1 cellular context compared by ENCODE assay signal in the genomic region with DNA sequence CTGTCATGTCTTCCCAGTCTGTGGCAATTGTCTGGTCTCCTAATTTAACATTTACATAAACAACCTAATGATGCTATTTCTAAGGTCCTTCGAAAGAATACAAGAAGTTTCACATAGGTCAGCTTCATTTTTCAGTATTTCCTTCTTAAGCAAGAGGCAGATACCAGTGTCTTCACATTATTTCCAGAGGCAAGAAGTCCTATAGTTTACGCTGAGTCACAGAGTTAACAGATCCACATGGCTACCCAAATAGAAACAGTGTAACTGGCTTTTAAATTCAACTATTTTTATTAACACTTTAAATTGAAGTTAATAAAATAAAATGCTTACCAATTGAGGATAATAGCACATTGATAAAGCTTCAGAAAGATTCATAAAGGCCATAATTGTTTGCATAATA.
TF ChIP-seq lines count a peak whose summit lies in the region.

No MANE protein-coding gene starts in this region.

TF ChIP-seq in K562, 482 proteins besides CTCF, POLR2A, EP300 and RAD21:
- TF ChIP-seq, protein P1, sequence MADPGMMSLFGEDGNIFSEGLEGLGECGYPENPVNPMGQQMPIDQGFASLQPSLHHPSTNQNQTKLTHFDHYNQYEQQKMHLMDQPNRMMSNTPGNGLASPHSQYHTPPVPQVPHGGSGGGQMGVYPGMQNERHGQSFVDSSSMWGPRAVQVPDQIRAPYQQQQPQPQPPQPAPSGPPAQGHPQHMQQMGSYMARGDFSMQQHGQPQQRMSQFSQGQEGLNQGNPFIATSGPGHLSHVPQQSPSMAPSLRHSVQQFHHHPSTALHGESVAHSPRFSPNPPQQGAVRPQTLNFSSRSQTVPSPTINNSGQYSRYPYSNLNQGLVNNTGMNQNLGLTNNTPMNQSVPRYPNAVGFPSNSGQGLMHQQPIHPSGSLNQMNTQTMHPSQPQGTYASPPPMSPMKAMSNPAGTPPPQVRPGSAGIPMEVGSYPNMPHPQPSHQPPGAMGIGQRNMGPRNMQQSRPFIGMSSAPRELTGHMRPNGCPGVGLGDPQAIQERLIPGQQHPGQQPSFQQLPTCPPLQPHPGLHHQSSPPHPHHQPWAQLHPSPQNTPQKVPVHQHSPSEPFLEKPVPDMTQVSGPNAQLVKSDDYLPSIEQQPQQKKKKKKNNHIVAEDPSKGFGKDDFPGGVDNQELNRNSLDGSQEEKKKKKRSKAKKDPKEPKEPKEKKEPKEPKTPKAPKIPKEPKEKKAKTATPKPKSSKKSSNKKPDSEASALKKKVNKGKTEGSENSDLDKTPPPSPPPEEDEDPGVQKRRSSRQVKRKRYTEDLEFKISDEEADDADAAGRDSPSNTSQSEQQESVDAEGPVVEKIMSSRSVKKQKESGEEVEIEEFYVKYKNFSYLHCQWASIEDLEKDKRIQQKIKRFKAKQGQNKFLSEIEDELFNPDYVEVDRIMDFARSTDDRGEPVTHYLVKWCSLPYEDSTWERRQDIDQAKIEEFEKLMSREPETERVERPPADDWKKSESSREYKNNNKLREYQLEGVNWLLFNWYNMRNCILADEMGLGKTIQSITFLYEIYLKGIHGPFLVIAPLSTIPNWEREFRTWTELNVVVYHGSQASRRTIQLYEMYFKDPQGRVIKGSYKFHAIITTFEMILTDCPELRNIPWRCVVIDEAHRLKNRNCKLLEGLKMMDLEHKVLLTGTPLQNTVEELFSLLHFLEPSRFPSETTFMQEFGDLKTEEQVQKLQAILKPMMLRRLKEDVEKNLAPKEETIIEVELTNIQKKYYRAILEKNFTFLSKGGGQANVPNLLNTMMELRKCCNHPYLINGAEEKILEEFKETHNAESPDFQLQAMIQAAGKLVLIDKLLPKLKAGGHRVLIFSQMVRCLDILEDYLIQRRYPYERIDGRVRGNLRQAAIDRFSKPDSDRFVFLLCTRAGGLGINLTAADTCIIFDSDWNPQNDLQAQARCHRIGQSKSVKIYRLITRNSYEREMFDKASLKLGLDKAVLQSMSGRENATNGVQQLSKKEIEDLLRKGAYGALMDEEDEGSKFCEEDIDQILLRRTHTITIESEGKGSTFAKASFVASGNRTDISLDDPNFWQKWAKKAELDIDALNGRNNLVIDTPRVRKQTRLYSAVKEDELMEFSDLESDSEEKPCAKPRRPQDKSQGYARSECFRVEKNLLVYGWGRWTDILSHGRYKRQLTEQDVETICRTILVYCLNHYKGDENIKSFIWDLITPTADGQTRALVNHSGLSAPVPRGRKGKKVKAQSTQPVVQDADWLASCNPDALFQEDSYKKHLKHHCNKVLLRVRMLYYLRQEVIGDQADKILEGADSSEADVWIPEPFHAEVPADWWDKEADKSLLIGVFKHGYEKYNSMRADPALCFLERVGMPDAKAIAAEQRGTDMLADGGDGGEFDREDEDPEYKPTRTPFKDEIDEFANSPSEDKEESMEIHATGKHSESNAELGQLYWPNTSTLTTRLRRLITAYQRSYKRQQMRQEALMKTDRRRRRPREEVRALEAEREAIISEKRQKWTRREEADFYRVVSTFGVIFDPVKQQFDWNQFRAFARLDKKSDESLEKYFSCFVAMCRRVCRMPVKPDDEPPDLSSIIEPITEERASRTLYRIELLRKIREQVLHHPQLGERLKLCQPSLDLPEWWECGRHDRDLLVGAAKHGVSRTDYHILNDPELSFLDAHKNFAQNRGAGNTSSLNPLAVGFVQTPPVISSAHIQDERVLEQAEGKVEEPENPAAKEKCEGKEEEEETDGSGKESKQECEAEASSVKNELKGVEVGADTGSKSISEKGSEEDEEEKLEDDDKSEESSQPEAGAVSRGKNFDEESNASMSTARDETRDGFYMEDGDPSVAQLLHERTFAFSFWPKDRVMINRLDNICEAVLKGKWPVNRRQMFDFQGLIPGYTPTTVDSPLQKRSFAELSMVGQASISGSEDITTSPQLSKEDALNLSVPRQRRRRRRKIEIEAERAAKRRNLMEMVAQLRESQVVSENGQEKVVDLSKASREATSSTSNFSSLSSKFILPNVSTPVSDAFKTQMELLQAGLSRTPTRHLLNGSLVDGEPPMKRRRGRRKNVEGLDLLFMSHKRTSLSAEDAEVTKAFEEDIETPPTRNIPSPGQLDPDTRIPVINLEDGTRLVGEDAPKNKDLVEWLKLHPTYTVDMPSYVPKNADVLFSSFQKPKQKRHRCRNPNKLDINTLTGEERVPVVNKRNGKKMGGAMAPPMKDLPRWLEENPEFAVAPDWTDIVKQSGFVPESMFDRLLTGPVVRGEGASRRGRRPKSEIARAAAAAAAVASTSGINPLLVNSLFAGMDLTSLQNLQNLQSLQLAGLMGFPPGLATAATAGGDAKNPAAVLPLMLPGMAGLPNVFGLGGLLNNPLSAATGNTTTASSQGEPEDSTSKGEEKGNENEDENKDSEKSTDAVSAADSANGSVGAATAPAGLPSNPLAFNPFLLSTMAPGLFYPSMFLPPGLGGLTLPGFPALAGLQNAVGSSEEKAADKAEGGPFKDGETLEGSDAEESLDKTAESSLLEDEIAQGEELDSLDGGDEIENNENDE (IDR thresholded peaks at IDR 0.05; ENCODE audit: low read depth, low read length) = no peak
- TF ChIP-seq HDGF (IDR thresholded peaks at IDR 0.05) (no peak), NFE2 (IDR thresholded peaks at IDR 0.05; ENCODE audit: low read depth) (peak; percentile 53), TAF9B (IDR thresholded peaks at IDR 0.05; ENCODE audit: partially characterized antibody) (no peak), COPS2 (conservative IDR thresholded peaks at IDR 0.05) (no peak), ZNF212 (CRISPR knock-in tag; IDR thresholded peaks at IDR 0.05) (no peak), RAD51 (IDR thresholded peaks at IDR 0.05; ENCODE audit: borderline replicate concordance, low read depth) (no peak), ZNF766 (CRISPR knock-in tag; conservative IDR thresholded peaks at IDR 0.05) (no peak), NCOA6 (IDR thresholded peaks at IDR 0.05) (no peak), JUN (IDR thresholded peaks at IDR 0.05; ENCODE audit: borderline replicate concordance, low read depth, low read length) (no peak), JUN (CRISPR knock-in tag; IDR thresholded peaks at IDR 0.05; ENCODE audit: borderline replicate concordance) (no peak), KLF10 (CRISPR knock-in tag; IDR thresholded peaks at IDR 0.05) (no peak), SAFB2 (IDR thresholded peaks at IDR 0.05; ENCODE audit: borderline replicate concordance, low read depth, low read length, severe bottlenecking) (no peak), ZNF316 (IDR thresholded peaks at IDR 0.05) (peak; percentile 8; the same call in 1 of the 2 replicates), MAFG (tag; conservative IDR thresholded peaks at IDR 0.05) (peak; percentile 37; the same call in 1 of the 2 replicates), ATF7 (IDR thresholded peaks at IDR 0.05) (no peak), ZNF274 (IDR thresholded peaks at IDR 0.05; ENCODE audit: borderline replicate concordance, low read depth, low read length) (no peak), HOXB6 (CRISPR knock-in tag; IDR thresholded peaks at IDR 0.05; ENCODE audit: borderline replicate concordance) (no peak), C11orf30 (IDR thresholded peaks at IDR 0.05; ENCODE audit: low read depth) (peak; percentile 28; the same call in 1 of the 2 replicates), RBM25 (IDR thresholded peaks at IDR 0.05; ENCODE audit: low read depth, low read length, severe bottlenecking) (no peak), ZNF436 (CRISPR knock-in tag; IDR thresholded peaks at IDR 0.05) (no peak)
- TF ChIP-seq, protein P2, sequence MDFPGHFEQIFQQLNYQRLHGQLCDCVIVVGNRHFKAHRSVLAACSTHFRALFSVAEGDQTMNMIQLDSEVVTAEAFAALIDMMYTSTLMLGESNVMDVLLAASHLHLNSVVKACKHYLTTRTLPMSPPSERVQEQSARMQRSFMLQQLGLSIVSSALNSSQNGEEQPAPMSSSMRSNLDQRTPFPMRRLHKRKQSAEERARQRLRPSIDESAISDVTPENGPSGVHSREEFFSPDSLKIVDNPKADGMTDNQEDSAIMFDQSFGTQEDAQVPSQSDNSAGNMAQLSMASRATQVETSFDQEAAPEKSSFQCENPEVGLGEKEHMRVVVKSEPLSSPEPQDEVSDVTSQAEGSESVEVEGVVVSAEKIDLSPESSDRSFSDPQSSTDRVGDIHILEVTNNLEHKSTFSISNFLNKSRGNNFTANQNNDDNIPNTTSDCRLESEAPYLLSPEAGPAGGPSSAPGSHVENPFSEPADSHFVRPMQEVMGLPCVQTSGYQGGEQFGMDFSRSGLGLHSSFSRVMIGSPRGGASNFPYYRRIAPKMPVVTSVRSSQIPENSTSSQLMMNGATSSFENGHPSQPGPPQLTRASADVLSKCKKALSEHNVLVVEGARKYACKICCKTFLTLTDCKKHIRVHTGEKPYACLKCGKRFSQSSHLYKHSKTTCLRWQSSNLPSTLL (IDR thresholded peaks at IDR 0.05) = no peak
